25 cellular contexts compared by ENCODE assay signal in the genomic region with DNA sequence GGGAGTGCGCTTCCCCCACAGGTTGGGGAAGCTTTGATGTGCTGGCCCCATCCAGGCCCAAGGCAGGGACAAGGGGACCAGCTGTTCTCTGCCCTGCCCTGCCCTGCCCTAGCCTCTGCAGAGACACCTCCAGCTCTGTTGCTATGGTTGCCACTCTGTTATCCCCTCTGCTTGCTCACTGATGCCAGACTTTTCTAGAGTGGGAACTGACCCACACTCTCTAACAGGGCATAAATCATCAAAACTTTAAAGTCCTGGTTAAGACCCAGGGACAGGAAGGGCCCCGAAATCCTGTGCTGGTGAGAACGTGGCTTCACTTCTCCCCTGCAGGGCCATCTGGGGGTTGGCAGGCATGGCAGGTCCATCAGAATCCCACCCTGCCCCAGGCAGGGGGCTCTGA. TPM values are rescaled to one million over a fixed set of nuclear protein-coding genes. Genes with fewer than 3 reads are reported as not detected.
DNase-seq lines count a peak whose midpoint lies in the region; FAIRE-seq and TF ChIP-seq lines count a peak whose summit lies in the region.
"Had no signal": no experiment of that assay in that cellular context is flagged by ENCODE, and none has a peak within 500 bp of the region (broad histone marks: within the 10 kb centered on the region; RNA-seq: fewer than 3 reads in every experiment).

No MANE protein-coding gene starts in this region.

- H3K4me3 ChIP-seq in astrocyte (ENCODE audit: insufficient read depth, low read depth, low read length) (no peak overlapping the region), H1 (ENCODE audit: extremely low read depth in 1 of 4, insufficient read depth in 2 of 4, low read depth in 3 of 4, low read length in 4 of 4) (no peak overlapping the region)
- H3K4me3 ChIP-seq: BLaER1, GM23248, HAP-1 had no signal

- peaks cover 72% of the 10 kb centered on the region for H3K27me3 Mint-ChIP-seq in astrocyte (ENCODE audit: low read depth, unreplicated experiment)

- H3K18ac ChIP-seq in H1 (ENCODE audit: extremely low read depth, low read length), result no peak overlapping the region

- no peaks in the 10 kb centered on the region for H3K36me3 ChIP-seq in astrocyte (ENCODE audit: insufficient read depth, low read length)
- H3K36me3 ChIP-seq in H1 (ENCODE audit: control insufficient read depth in 2 of 4, insufficient read depth in 4 of 4, low read length in 3 of 4), result no peaks in the 10 kb centered on the region
- H3K36me3 ChIP-seq: BLaER1, HAP-1 had no signal

- no peak overlapping the region for H3K9ac ChIP-seq in astrocyte (ENCODE audit: low read length)
- H3K9ac ChIP-seq in H1 (replicated peaks in 1 of 4; ENCODE audit: extremely low read depth in 1 of 4, low read depth in 3 of 4, low read length in 3 of 4), result no peak overlapping the region
- H3K9ac ChIP-seq: BLaER1, GM23248 had no signal

- H3K14ac ChIP-seq in H1 (ENCODE audit: insufficient read length), result no peak overlapping the region

- H3K27me3 ChIP-seq in astrocyte (ENCODE audit: insufficient read depth, low read length) (peaks cover 5% of the 10 kb centered on the region), H1 (replicated peaks in 1 of 4; ENCODE audit: control insufficient read depth in 3 of 4, extremely low read depth in 1 of 4, insufficient read depth in 3 of 4, low read length in 3 of 4) (peaks cover 0 to 2% (median 0%) of the 10 kb centered on the region in 4 experiments; a peak in 1 of 7 replicates)
- H3K27me3 ChIP-seq: BLaER1 had no signal

- no peak overlapping the region for H2BK120ac ChIP-seq in H1 (replicated peaks; ENCODE audit: low read depth, low read length)

- no peak overlapping the region for H3K4me3 Mint-ChIP-seq in astrocyte (ENCODE audit: unreplicated experiment)
- H3K4me3 Mint-ChIP-seq: B cell; CD4-positive, CD25-positive, alpha-beta regulatory T cell; CD8-positive, alpha-beta T cell; HFFc6 had no signal

- H4K20me1 ChIP-seq in astrocyte (ENCODE audit: insufficient read depth, low read length) (no peaks in the 10 kb centered on the region), H1 (replicated peaks in 1 of 2; ENCODE audit: control insufficient read depth in 1 of 2, insufficient read depth in 2 of 2, low read length in 2 of 2) (no peaks in the 10 kb centered on the region)
- H4K20me1 ChIP-seq: BLaER1 had no signal

- H2BK5ac ChIP-seq in H1 (ENCODE audit: low read depth, low read length), result no peak overlapping the region

- H4K5ac ChIP-seq in H1 (ENCODE audit: insufficient read length, low read depth, low read length), result no peak overlapping the region

- H2AK5ac ChIP-seq in H1 (ENCODE audit: low read depth, low read length), result no peak overlapping the region

- TF ChIP-seq CTCF in astrocyte (IDR thresholded peaks at IDR 0.05; ENCODE audit: insufficient read depth, low read depth, low read length) (no peak), H1 (IDR thresholded peaks at IDR 0.05; ENCODE audit: control extremely low read depth in 1 of 3, insufficient read depth in 1 of 3, low read depth in 1 of 3, low read length in 3 of 3) (no peak)

- peaks cover 11% of the 10 kb centered on the region for H3K9me3 Mint-ChIP-seq in astrocyte (ENCODE audit: unreplicated experiment)
- H3K9me3 Mint-ChIP-seq: CD8-positive, alpha-beta T cell; HFFc6 had no signal

- 0 out of 2 replicates have a peak overlapping the region, but pooled peaks have one; percentile 1 for H2BK12ac ChIP-seq in H1 (ENCODE audit: low read depth, low read length)

- FAIRE-seq in astrocyte (lab: Jason Lieb, UNC) (no peak), H1 (lab: Jason Lieb, UNC) (no peak)
- FAIRE-seq: GM12891, GM18507 had no signal

- no peak for DNase-seq in astrocyte (ENCODE audit: low read depth)
- no peak for DNase-seq in H1 (ENCODE audit: low read depth in 1 of 2, low spot score in 2 of 2)
- DNase-seq in left kidney (ENCODE audit: low read depth, low spot score), result peak; percentile 78
- no peak for DNase-seq in cerebellar cortex (ENCODE audit: low spot score)
- DNase-seq in NCI-H1930 (lab: John Stamatoyannopoulos, UW), result no peak
- no peak for DNase-seq in NCI-H510A (lab: John Stamatoyannopoulos, UW)
- DNase-seq: Caco-2; CD4-positive, CD25-positive, alpha-beta regulatory T cell; CD8-positive, alpha-beta T cell; DMS53; DMS79 treated with DMSO at 0.1 percent for 48 hours; GF-D8; GM23248; HFFc6 had no signal

- no peak overlapping the region for H3K56ac ChIP-seq in H1 (replicated peaks; ENCODE audit: insufficient read length, low read depth, low read length)

- no peak overlapping the region for H4K8ac ChIP-seq in H1 (ENCODE audit: extremely low read depth, insufficient read depth, low read length)

- H3K27ac ChIP-seq in astrocyte (ENCODE audit: low read depth, low read length) (no peak overlapping the region), H1 (ENCODE audit: low read depth, low read length) (no peak overlapping the region)
- H3K27ac ChIP-seq: C4-2B, GM23248 had no signal

- CTCF ChIA-PET in H1 (lab: Charles Lee; ENCODE audit: partially characterized antibody), result interaction anchor here (0.6 to 1.0 kb wide), 5 partner anchors 14 to 344 kb away, joined by 3 to 4 read pairs (median 4); no protein-coding TSS in a partner anchor

- H3K9me3 ChIP-seq in astrocyte (ENCODE audit: insufficient read depth, low read depth, low read length) (no peaks in the 10 kb centered on the region), H1 (ENCODE audit: insufficient read depth in 2 of 2, low read depth in 1 of 2, low read length in 1 of 2) (no peaks in the 10 kb centered on the region)
- H3K9me3 ChIP-seq: BLaER1, Caco-2, HAP-1 had no signal

- no peaks in the 10 kb centered on the region for H3K79me2 ChIP-seq in astrocyte (ENCODE audit: insufficient read depth, low read length)
- no peaks in the 10 kb centered on the region for H3K79me2 ChIP-seq in H1 (ENCODE audit: control insufficient read depth in 1 of 2, insufficient read depth in 2 of 2, low read length in 2 of 2)

- 0 out of 2 replicates have a peak overlapping the region, but pooled peaks have one; percentile 29 for H2BK15ac ChIP-seq in H1 (ENCODE audit: low read length)

- no peak for TF ChIP-seq RAD21 in H1 (IDR thresholded peaks at IDR 0.05 in 1 of 2, conservative IDR thresholded peaks at IDR 0.05 in 1 of 2; ENCODE audit: low read depth in 2 of 2, low read length in 2 of 2)

- H3K23me2 ChIP-seq in H1 (ENCODE audit: low read depth, low read length), result no peaks in the 10 kb centered on the region

- H3K4me1 Mint-ChIP-seq in astrocyte (ENCODE audit: low read depth, unreplicated experiment), result no peaks in the 10 kb centered on the region
- H3K4me1 Mint-ChIP-seq: B cell; CD4-positive, CD25-positive, alpha-beta regulatory T cell had no signal

- H3K23ac ChIP-seq in H1 (ENCODE audit: insufficient read length), result no peak overlapping the region

- H3K79me1 ChIP-seq in H1 (ENCODE audit: low read depth, low read length), result no peaks in the 10 kb centered on the region

- H3K36me3 Mint-ChIP-seq in astrocyte (ENCODE audit: low read depth, unreplicated experiment), result no peaks in the 10 kb centered on the region
- H3K36me3 Mint-ChIP-seq: CD4-positive, CD25-positive, alpha-beta regulatory T cell; CD8-positive, alpha-beta T cell had no signal

- POLR2A ChIA-PET in H1 (lab: Charles Lee; ENCODE audit: partially characterized antibody), result no interaction called here

- no peak overlapping the region for H4K91ac ChIP-seq in H1 (replicated peaks; ENCODE audit: insufficient read length, low read length)

- no peak overlapping the region for H3K4ac ChIP-seq in H1 (replicated peaks; ENCODE audit: insufficient read length, low read depth, low read length)

- no peak overlapping the region for H2BK20ac ChIP-seq in H1 (ENCODE audit: low read length)

- 60% methylated on average over 3 of the region's 3 CpGs; no CpG with 5 or more reads in 1 of the 2 experiments for WGBS in H1 (ENCODE audit: extremely low coverage in 1 of 2, insufficient coverage in 1 of 2, insufficient read length in 1 of 2, insufficient replicate concordance in 2 of 2, low coverage in 1 of 2, low lambda C conversion rate in 2 of 2, missing lambda C conversion rate in 1 of 2), 2 experiments

- no peak for TF ChIP-seq POLR2A in H1 (IDR thresholded peaks at IDR 0.05; ENCODE audit: control extremely low read depth in 1 of 2, low read depth in 2 of 2, low read length in 2 of 2)

- no peak for TF ChIP-seq EP300 in H1 (IDR thresholded peaks at IDR 0.05; ENCODE audit: borderline replicate concordance in 1 of 2, low read depth in 2 of 2, low read length in 2 of 2)

- H3K4me2 ChIP-seq in astrocyte (ENCODE audit: low read length) (no peak overlapping the region), H1 (ENCODE audit: insufficient read depth in 1 of 2, low read depth in 2 of 2, low read length in 2 of 2) (no peak overlapping the region)

- H2AFZ ChIP-seq in astrocyte (ENCODE audit: low read depth, low read length) (no peak overlapping the region), H1 (ENCODE audit: low read length) (no peak overlapping the region)
- H2AFZ ChIP-seq: GM23248 had no signal

- H3K4me1 ChIP-seq in astrocyte (ENCODE audit: insufficient read depth, low read length), result no peaks in the 10 kb centered on the region
- H3K4me1 ChIP-seq in H1 (replicated peaks in 1 of 4; ENCODE audit: control insufficient read depth in 3 of 4, insufficient read depth in 4 of 4, low read length in 3 of 4), result peaks cover 0 to 4% (median 2%) of the 10 kb centered on the region in 4 experiments; a peak in 2 of 7 replicates
- H3K4me1 ChIP-seq: Caco-2, HAP-1 had no signal

- peak overlapping the region; percentile 69 for H3K27ac Mint-ChIP-seq in astrocyte (ENCODE audit: unreplicated experiment)
- H3K27ac Mint-ChIP-seq: B cell; CD4-positive, CD25-positive, alpha-beta regulatory T cell; CD8-positive, alpha-beta T cell; HFFc6 had no signal

TF ChIP-seq in H1, 55 proteins besides CTCF, POLR2A, EP300 and RAD21 (continues in another document):
- no peak for TF ChIP-seq E2F6 (IDR thresholded peaks at IDR 0.05)
- TF ChIP-seq TAF7 (optimal IDR thresholded peaks at IDR 0.05; ENCODE audit: borderline replicate concordance, low read depth, low read length), result no peak
- TF ChIP-seq KDM5A (IDR thresholded peaks at IDR 0.05; ENCODE audit: low read length), result no peak
- TF ChIP-seq PHF8 (conservative IDR thresholded peaks at IDR 0.05; ENCODE audit: low read depth, low read length), result no peak

RNA-seq across cellular contexts. Expression of gene ENPP7, which starts 50.4 kb away (rescaled TPM):
- not detected in 2 replicates for total RNA-seq in astrocyte
- total RNA-seq in H1 (2021; fragmentation: NEBNext Ultra II Directional; extraction: Animal tissue kit (Norgen Biotek cat#: 25700)), result not detected in 2 replicates
- not detected in 2 replicates for polyA plus RNA-seq in H1 (2011; rRNA removed)
- not detected for polyA plus RNA-seq in H1 (2011; cell fraction: cytosol; rRNA removed)
- not detected for polyA plus RNA-seq in H1 (2011; cell fraction: nucleus; rRNA removed)
- polyA plus RNA-seq in H1 (2012, experiment 1 of 2), result not detected in 4 replicates
- polyA plus RNA-seq in H1 (2012, experiment 2 of 2), result not detected
- polyA plus RNA-seq in H1 (2013, experiment 1 of 2), result not detected
- not detected for polyA plus RNA-seq in H1 (2013, experiment 2 of 2)
- polyA minus RNA-seq in H1 (2011; rRNA and poly(A)+ RNA removed), result not detected in 2 replicates
- polyA minus RNA-seq in H1 (2011; cell fraction: cytosol; rRNA and poly(A)+ RNA removed), result not detected
- not detected for polyA minus RNA-seq in H1 (2011; cell fraction: nucleus; rRNA and poly(A)+ RNA removed)
- total RNA-seq: A172; A673; CD4-positive, CD25-positive, alpha-beta regulatory T cell; Daoy; G401; GM23248; H4; HFFc6 had no signal
- polyA plus RNA-seq: GM23248 had no signal
